Comparison of ENCODE assay signal across 2 cellular contexts in genomic region chr12:122979001-122979907, GRCh38.
TF ChIP-seq lines count a peak whose summit lies in the region.

No MANE protein-coding gene starts in this region.

TF ChIP-seq in SK-N-SH, 30 proteins besides CTCF, POLR2A, EP300 and RAD21 (continued from another document):
- TF ChIP-seq IRF3 (IDR thresholded peaks at IDR 0.05; ENCODE audit: low read depth, low read length) = no peak
- TF ChIP-seq RFX5 (IDR thresholded peaks at IDR 0.05; ENCODE audit: low read length) = no peak
- TF ChIP-seq MEF2A (IDR thresholded peaks at IDR 0.05; ENCODE audit: borderline replicate concordance, low read depth) = no peak
TF ChIP-seq in SK-N-SH: peak in this region for 0.

TF ChIP-seq in SK-N-SH treated with all-trans-retinoic acid at 6 μM for 48 hours, 23 proteins besides CTCF, POLR2A, EP300 and RAD21 (continued from another document):
- TF ChIP-seq POU6F1 (CRISPR knock-in tag; IDR thresholded peaks at IDR 0.05; ENCODE audit: borderline replicate concordance, low read depth) = no peak
- no peak for TF ChIP-seq CSRNP3 (CRISPR knock-in tag; IDR thresholded peaks at IDR 0.05)
- TF ChIP-seq CSDC2 (CRISPR knock-in tag; IDR thresholded peaks at IDR 0.05) = no peak
